Comparison of ENCODE assay signal across 11 cellular contexts in the genomic region with DNA sequence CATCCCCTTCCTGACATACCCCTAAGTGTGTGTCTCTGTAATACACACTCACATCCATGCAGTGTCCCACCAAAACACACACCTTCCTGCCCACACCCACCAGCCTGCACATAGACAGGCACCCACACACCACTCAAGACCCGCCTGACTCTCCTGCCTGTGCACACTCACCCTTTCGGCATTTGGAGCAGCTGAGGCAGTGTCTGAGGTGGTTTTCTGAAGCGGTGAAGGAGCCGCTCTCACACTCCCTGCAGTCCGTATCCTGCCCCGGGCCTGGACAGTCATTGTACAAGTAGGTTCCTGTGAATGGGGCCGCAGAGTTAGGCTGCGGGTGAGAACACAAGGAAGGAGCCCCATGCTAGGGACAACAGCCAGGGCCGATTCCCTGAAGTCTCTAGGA. TPM values are rescaled to one million over a fixed set of nuclear protein-coding genes. Genes with fewer than 3 reads are reported as not detected.
DNase-seq lines count a peak whose midpoint lies in the region; ATAC-seq and TF ChIP-seq lines count a peak whose summit lies in the region.
"Had no signal": no experiment of that assay in that cellular context is flagged by ENCODE, and none has a peak within 500 bp of the region (broad histone marks: within the 10 kb centered on the region; RNA-seq: fewer than 3 reads in every experiment).

No MANE protein-coding gene starts in this region.

- H3K27ac Mint-ChIP-seq in neural crest cell (ENCODE audit: unreplicated experiment) = peak overlapping the region; percentile 86

- H3K27me3 Mint-ChIP-seq in neural crest cell (ENCODE audit: low read depth) = no peaks in the 10 kb centered on the region

- H3K9me3 Mint-ChIP-seq in neural crest cell = no peaks in the 10 kb centered on the region

- H3K4me3 ChIP-seq in choroid plexus epithelial cell (ENCODE audit: low read depth, low read length) = peak overlapping the region; percentile 11

- DNase-seq in AG08395 (ENCODE audit: low spot score) (peak; percentile 48), NCI-H226 (peak; percentile 60), choroid plexus epithelial cell (ENCODE audit: low read depth) (peak; percentile 84), neural crest cell (ENCODE audit: low read depth, low spot score) (no peak), T-helper 9 cell (no peak)
- no peak for DNase-seq in stimulated activated CD4-positive, alpha-beta T cell treated with anti-CD3 and anti-CD28 coated beads, Interleukin-12 subunit alpha, Interleukin-12 subunit beta, amount 100 ng/mL, for 4 hours
- DNase-seq: activated naive CD4-positive, alpha-beta T cell; NCI-H774 had no signal

- peaks cover 6% of the 10 kb centered on the region for H3K4me1 Mint-ChIP-seq in neural crest cell

- H3K4me3 Mint-ChIP-seq in neural crest cell = no peak overlapping the region

- ATAC-seq in GM19397 (IDR thresholded peaks at IDR 0.05; ENCODE audit: unreplicated experiment) = no peak
- no peak for ATAC-seq in HG03354 (IDR thresholded peaks at IDR 0.05; ENCODE audit: poor library complexity, severe bottlenecking, unreplicated experiment)

- TF ChIP-seq CTCF in choroid plexus epithelial cell (conservative IDR thresholded peaks at IDR 0.05; ENCODE audit: low read depth, low read length) = no peak
- no peak for TF ChIP-seq CTCF in neural crest cell (conservative IDR thresholded peaks at IDR 0.05)

- H3K36me3 Mint-ChIP-seq in neural crest cell (ENCODE audit: low read depth) = peaks cover 8% of the 10 kb centered on the region

RNA-seq across cellular contexts. Expression of gene TNFRSF1A, which starts 8.3 kb away (rescaled TPM):
- 41.5 and 47.7 TPM in 2 replicates for total RNA-seq in neural crest cell

RNA-seq across cellular contexts. Expression of gene PLEKHG6, which starts 23.1 kb away (rescaled TPM):
- total RNA-seq in neural crest cell = 0.47 and 0.55 TPM in 2 replicates
- total RNA-seq: lung microvascular endothelial cell had no signal

RNA-seq across cellular contexts. Expression of gene SCNN1A, which starts 41.8 kb away (rescaled TPM):
- total RNA-seq in neural crest cell = not detected in 2 replicates

RNA-seq across cellular contexts. Expression of gene LTBR, which starts 50.4 kb away (rescaled TPM):
- 1.6 and 1.7 TPM in 2 replicates for total RNA-seq in neural crest cell

Comparison
In these comparisons a context has a peak if more than half of its experiments do, and no peak if none do; other contexts are left out.
1. DNase-seq: peak in AG08395 (single experiment), NCI-H226 (single experiment) and choroid plexus epithelial cell (single experiment); none in neural crest cell (single experiment), T-helper 9 cell (single experiment) and stimulated activated CD4-positive, alpha-beta T cell treated with anti-CD3 and anti-CD28 coated beads, Interleukin-12 subunit alpha, Interleukin-12 subunit beta, amount 100 ng/mL, for 4 hours (single experiment).